In the genomic region with DNA sequence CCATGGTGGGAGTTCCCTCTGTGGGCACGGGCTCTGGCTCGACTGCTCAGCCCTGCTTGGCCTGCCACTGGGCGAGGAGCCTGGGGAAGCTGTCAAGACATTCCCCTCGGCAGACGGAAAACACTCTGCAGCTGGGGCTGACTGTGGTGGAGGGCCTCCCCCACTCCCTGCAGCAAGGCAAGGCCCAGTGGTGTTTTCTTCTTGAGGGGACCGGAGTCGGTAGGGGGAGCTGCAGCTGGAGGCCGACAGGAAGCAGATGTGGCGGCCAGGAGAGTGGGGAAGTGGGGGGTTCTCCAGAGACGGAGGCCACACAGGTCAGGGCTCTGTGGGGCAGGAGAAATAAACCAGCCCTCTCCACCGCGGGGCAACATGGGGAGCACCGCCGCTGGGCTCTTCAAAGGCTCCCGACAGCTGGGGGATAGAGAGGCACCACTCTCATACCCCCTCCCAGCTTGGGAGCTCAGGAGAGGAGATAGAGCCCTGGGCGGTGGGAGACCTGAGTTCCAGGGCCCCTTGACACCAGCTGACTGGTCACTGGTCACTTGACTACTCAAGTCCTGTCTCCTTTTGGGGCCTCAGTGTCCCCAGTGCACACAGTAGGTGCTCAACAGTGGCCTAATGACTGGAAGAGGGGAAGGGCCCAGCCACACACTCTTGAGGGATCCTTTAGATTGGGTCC, we compare ENCODE assay signal across 9 cellular contexts. TPM values are rescaled to one million over a fixed set of nuclear protein-coding genes. Genes with fewer than 3 reads are reported as not detected.
DNase-seq lines count a peak whose midpoint lies in the region; ATAC-seq and TF ChIP-seq lines count a peak whose summit lies in the region.
"Had no signal": no experiment of that assay in that cellular context is flagged by ENCODE, and none has a peak within 500 bp of the region (broad histone marks: within the 10 kb centered on the region; RNA-seq: fewer than 3 reads in every experiment).

No MANE protein-coding gene starts in this region.

- H3K9me3 ChIP-seq in Peyer's patch: no peaks in the 10 kb centered on the region

- TF ChIP-seq POLR2A in Peyer's patch (IDR thresholded peaks at IDR 0.05): no peak

- TF ChIP-seq CTCF in GM12875 (IDR thresholded peaks at IDR 0.05; ENCODE audit: borderline replicate concordance, insufficient read depth, low read depth, low read length) (peak; percentile 45; the same call in 1 of the 2 replicates), Peyer's patch (IDR thresholded peaks at IDR 0.05) (no peak)

- intact Hi-C loops in cardiac septum (cut with DNase I): no loop called here

- H3K4me3 ChIP-seq in GM12875 (ENCODE audit: low read depth, low read length): no peak overlapping the region
- no peak overlapping the region for H3K4me3 ChIP-seq in Peyer's patch

- no peak overlapping the region for H3K27ac ChIP-seq in Peyer's patch

- H3K27me3 ChIP-seq in Peyer's patch: no peaks in the 10 kb centered on the region

- H3K36me3 ChIP-seq in Peyer's patch: peaks cover 0 to 13% (median 0%) of the 10 kb centered on the region in 3 donors

- DNase-seq in Peyer's patch (peak in 2 of 3 donors; percentile 46 to 50), cardiac septum (ENCODE audit: low spot score) (peak; percentile 74), SIG-M5 (lab: John Stamatoyannopoulos, UW) (no peak), dermis blood vessel endothelial cell (no peak)
- peak; percentile 16 for DNase-seq in stimulated activated CD8-positive, alpha-beta memory T cell treated with anti-CD3 and anti-CD28 coated beads, Interleukin-4, amount 100 ng/mL, for 48 hours
- DNase-seq: NCI-H524 had no signal

- no peaks in the 10 kb centered on the region for H3K4me1 ChIP-seq in Peyer's patch

- ATAC-seq in GM19023 (IDR thresholded peaks at IDR 0.05; ENCODE audit: unreplicated experiment): no peak
- ATAC-seq in HG02970 (IDR thresholded peaks at IDR 0.05; ENCODE audit: low FRiP score, unreplicated experiment): no peak

RNA-seq across cellular contexts. Expression of gene PPIF, which starts 43.4 kb away (rescaled TPM):
- 10 to 100 TPM; 35.7 to 57.8 (median 45.0) TPM for total RNA-seq in Peyer's patch
- total RNA-seq in cardiac septum: 115 TPM
- 14.5 and 23.8 TPM in 2 replicates for total RNA-seq in dermis blood vessel endothelial cell

RNA-seq across cellular contexts. Expression of gene ZCCHC24, which starts 54.7 kb away (rescaled TPM):
- 10 to 100 TPM in 2 of 4 donors, 1 to 10 TPM in 2; 2.8 to 39.6 (median 9.3) TPM for total RNA-seq in Peyer's patch
- total RNA-seq in cardiac septum: 56.6 TPM
- 7.3 and 9.8 TPM in 2 replicates for total RNA-seq in dermis blood vessel endothelial cell

Comparison
In these comparisons a context has a peak if more than half of its experiments do, and no peak if none do; other contexts are left out.
1. DNase-seq: peak in Peyer's patch (2 of 3), cardiac septum (single experiment) and stimulated activated CD8-positive, alpha-beta memory T cell treated with anti-CD3 and anti-CD28 coated beads, Interleukin-4, amount 100 ng/mL, for 48 hours (single experiment); none in SIG-M5 (single experiment) and dermis blood vessel endothelial cell (single experiment).